Comparison of ENCODE assay signal across 1 cellular context in genomic region chr12:121124402-121125109, GRCh38.
A peak's percentile ranks its signal among the peaks of the same experiment; 100 is the strongest.
TF ChIP-seq lines count a peak whose summit lies in the region.

No MANE protein-coding gene starts in this region.

TF ChIP-seq in HepG2, 621 proteins besides CTCF, POLR2A, EP300 and RAD21 (continued from another document and continues in another):
- no peak for TF ChIP-seq ZXDC (CRISPR knock-in tag; IDR thresholded peaks at IDR 0.05)
- TF ChIP-seq TERF1 (CRISPR knock-in tag; IDR thresholded peaks at IDR 0.05), result no peak
- no peak for TF ChIP-seq ELF1 (CRISPR knock-in tag; IDR thresholded peaks at IDR 0.05)
- TF ChIP-seq MATR3 (CRISPR knock-in tag; IDR thresholded peaks at IDR 0.05), result no peak
- no peak for TF ChIP-seq NFATC3 (CRISPR knock-in tag; IDR thresholded peaks at IDR 0.05)
- TF ChIP-seq U2AF2 (IDR thresholded peaks at IDR 0.05; ENCODE audit: low read depth, low read length), result no peak
- no peak for TF ChIP-seq PRDM4 (CRISPR knock-in tag; IDR thresholded peaks at IDR 0.05; ENCODE audit: borderline replicate concordance)
- TF ChIP-seq TBP (CRISPR knock-in tag; IDR thresholded peaks at IDR 0.05), result no peak
- no peak for TF ChIP-seq HNF4G (IDR thresholded peaks at IDR 0.05; ENCODE audit: borderline replicate concordance, low read depth, low read length)
- TF ChIP-seq HNF4G (CRISPR knock-in tag; IDR thresholded peaks at IDR 0.05; ENCODE audit: borderline replicate concordance, low read depth), result no peak
- no peak for TF ChIP-seq ZBED4 (CRISPR knock-in tag; IDR thresholded peaks at IDR 0.05; ENCODE audit: borderline replicate concordance)
- peak; percentile 75; the same call in 1 of the 2 replicates for TF ChIP-seq FOSL1 (CRISPR knock-in tag; IDR thresholded peaks at IDR 0.05; ENCODE audit: borderline replicate concordance)
- TF ChIP-seq THAP8 (CRISPR knock-in tag; IDR thresholded peaks at IDR 0.05; ENCODE audit: borderline replicate concordance), result no peak
- no peak for TF ChIP-seq E2F5 (CRISPR knock-in tag; conservative IDR thresholded peaks at IDR 0.05)
- TF ChIP-seq CREB1 (IDR thresholded peaks at IDR 0.05), result peak; percentile 33; the same call in 1 of the 2 replicates
- 0 out of 2 replicates have a peak, but pooled peaks have one; percentile 24 for TF ChIP-seq CREB1 (CRISPR knock-in tag; IDR thresholded peaks at IDR 0.05)
- no peak for TF ChIP-seq ZBTB49 (CRISPR knock-in tag; IDR thresholded peaks at IDR 0.05; ENCODE audit: borderline replicate concordance)
- no peak for TF ChIP-seq ZNF230 (CRISPR knock-in tag; IDR thresholded peaks at IDR 0.05)
- no peak for TF ChIP-seq MLX (CRISPR knock-in tag; IDR thresholded peaks at IDR 0.05)
- TF ChIP-seq PAXIP1 (CRISPR knock-in tag; conservative IDR thresholded peaks at IDR 0.05), result 0 out of 2 replicates have a peak, but pooled peaks have one; percentile 27
- TF ChIP-seq RNF2 (conservative IDR thresholded peaks at IDR 0.05; ENCODE audit: low read depth), result no peak
- TF ChIP-seq CC2D1A (CRISPR knock-in tag; IDR thresholded peaks at IDR 0.05), result no peak
- TF ChIP-seq MED1 (CRISPR knock-in tag; IDR thresholded peaks at IDR 0.05), result 0 out of 2 replicates have a peak, but pooled peaks have one; percentile 21
- TF ChIP-seq FOXJ3 (CRISPR knock-in tag; IDR thresholded peaks at IDR 0.05; ENCODE audit: borderline replicate concordance), result no peak
- no peak for TF ChIP-seq UBTF (CRISPR knock-in tag; IDR thresholded peaks at IDR 0.05)
- no peak for TF ChIP-seq ARNT2 (CRISPR knock-in tag; IDR thresholded peaks at IDR 0.05; ENCODE audit: low read depth)
